14 cellular contexts compared by ENCODE assay signal in genomic region chr4:25879991-25880641, GRCh38. TPM values are rescaled to one million over a fixed set of nuclear protein-coding genes. Genes with fewer than 3 reads are reported as not detected.
DNase-seq lines count a peak whose midpoint lies in the region; ATAC-seq and TF ChIP-seq lines count a peak whose summit lies in the region.
"Had no signal": no experiment of that assay in that cellular context is flagged by ENCODE, and none has a peak within 500 bp of the region (broad histone marks: within the 10 kb centered on the region; RNA-seq: fewer than 3 reads in every experiment).

No MANE protein-coding gene starts in this region.

- H3K79me2 ChIP-seq in neural cell (replicated peaks; ENCODE audit: insufficient read depth, low read length) = no peaks in the 10 kb centered on the region

- WGBS in tibial nerve, 2 donors = 61% methylated on average over 7 of the region's 7 CpGs

- no peak overlapping the region for H3K4me3 ChIP-seq in neural cell (ENCODE audit: low read length)
- H3K4me3 ChIP-seq in tibial nerve = no peak overlapping the region
- H3K4me3 ChIP-seq: ascending aorta, gastrocnemius medialis had no signal

- H3K9ac ChIP-seq in neural cell (ENCODE audit: low read length) = no peak overlapping the region

- H4K20me1 ChIP-seq in neural cell (ENCODE audit: insufficient read depth) = no peaks in the 10 kb centered on the region

- no peaks in the 10 kb centered on the region for H3K4me1 ChIP-seq in tibial nerve
- H3K4me1 ChIP-seq: ascending aorta, gastrocnemius medialis had no signal

- H3K36me3 ChIP-seq in neural cell (ENCODE audit: insufficient read depth, low read length) = no peaks in the 10 kb centered on the region
- H3K36me3 ChIP-seq in tibial nerve = no peaks in the 10 kb centered on the region
- H3K36me3 ChIP-seq: ascending aorta, gastrocnemius medialis had no signal

- ATAC-seq in GM19351 (IDR thresholded peaks at IDR 0.05; ENCODE audit: unreplicated experiment) = peak; percentile 70
- peak; percentile 80 for ATAC-seq in HG02938 (IDR thresholded peaks at IDR 0.05; ENCODE audit: unreplicated experiment)
- ATAC-seq: naive thymus-derived CD8-positive, alpha-beta T cell had no signal

- no peak overlapping the region for H3K27ac ChIP-seq in neural cell (ENCODE audit: low read length)
- H3K27ac ChIP-seq in tibial nerve = no peak overlapping the region
- H3K27ac ChIP-seq: ascending aorta, gastrocnemius medialis, VCaP had no signal

- TF ChIP-seq EP300 in neural cell (conservative IDR thresholded peaks at IDR 0.05; ENCODE audit: poor library complexity, severe bottlenecking) (no peak), tibial nerve (IDR thresholded peaks at IDR 0.05) (no peak)

- TF ChIP-seq RAD21 in neural cell (conservative IDR thresholded peaks at IDR 0.05) = no peak

- H2AFZ ChIP-seq in neural cell (ENCODE audit: low read depth, low read length) = no peak overlapping the region

- H3K27me3 ChIP-seq in neural cell (ENCODE audit: insufficient read depth, low read depth, low read length) (no peaks in the 10 kb centered on the region), tibial nerve (no peaks in the 10 kb centered on the region)
- H3K27me3 ChIP-seq: ascending aorta, gastrocnemius medialis had no signal

- H3F3A ChIP-seq in neural cell (ENCODE audit: insufficient read depth, low read length, poor library complexity, severe bottlenecking) = no peaks in the 10 kb centered on the region

- DNase-seq in NOMO-1 treated with DMSO at 0.1 percent for 48 hours (lab: John Stamatoyannopoulos, UW; ENCODE audit: unreplicated experiment) (peak; percentile 81), NCI-H2227 treated with DMSO at 0.1 percent for 48 hours (lab: John Stamatoyannopoulos, UW) (no peak), tibial nerve (ENCODE audit: low spot score in 2 of 2) (no peak)
- DNase-seq in stimulated activated CD8-positive, alpha-beta memory T cell treated with anti-CD3 and anti-CD28 coated beads, Interleukin-4, amount 100 ng/mL, for 48 hours = no peak
- no peak for DNase-seq in activated CD4-positive, CD25-positive, alpha-beta regulatory T cell treated with anti-CD3 and anti-CD28 coated beads, Interleukin-2, amount 50 U/mL, for 72 hours
- DNase-seq: gastrocnemius medialis; GF-D8; naive thymus-derived CD8-positive, alpha-beta T cell; NCI-H510A had no signal

- no peaks in the 10 kb centered on the region for H3K9me3 ChIP-seq in neural cell (ENCODE audit: low read length)
- no peaks in the 10 kb centered on the region for H3K9me3 ChIP-seq in tibial nerve
- H3K9me3 ChIP-seq: ascending aorta, gastrocnemius medialis had no signal

- TF ChIP-seq CTCF in neural cell (IDR thresholded peaks at IDR 0.05; ENCODE audit: poor library complexity, severe bottlenecking) (no peak), tibial nerve (IDR thresholded peaks at IDR 0.05) (no peak)

- no peaks in the 10 kb centered on the region for H3K9me2 ChIP-seq in neural cell (ENCODE audit: insufficient read depth, low read length)

- no peak for TF ChIP-seq POLR2A in tibial nerve (IDR thresholded peaks at IDR 0.05)

- peak overlapping the region; percentile 3 for H3K4me2 ChIP-seq in neural cell (ENCODE audit: low read length)

TF ChIP-seq in neural cell, 6 proteins besides CTCF, POLR2A, EP300 and RAD21:
- TF ChIP-seq POLR2AphosphoS5 (IDR thresholded peaks at IDR 0.05) = no peak
- no peak for TF ChIP-seq TAF1 (IDR thresholded peaks at IDR 0.05; ENCODE audit: low read depth)
- TF ChIP-seq SMC3 (conservative IDR thresholded peaks at IDR 0.05; ENCODE audit: poor library complexity) = no peak
- TF ChIP-seq REST (IDR thresholded peaks at IDR 0.05; ENCODE audit: borderline replicate concordance) = no peak
- no peak for TF ChIP-seq MXI1 (conservative IDR thresholded peaks at IDR 0.05; ENCODE audit: poor library complexity, severe bottlenecking)
- TF ChIP-seq EZH2 (IDR thresholded peaks at IDR 0.05; ENCODE audit: borderline replicate concordance, insufficient read depth, low read length, poor library complexity, severe bottlenecking) = no peak

RNA-seq across cellular contexts. Expression of gene SEL1L3, which starts 17.3 kb away (rescaled TPM):
- polyA plus RNA-seq in neural cell = 2.0 and 2.7 TPM in 2 replicates
- polyA minus RNA-seq in neural cell = 2.0 and 4.1 TPM in 2 replicates
- total RNA-seq in tibial nerve = 10 to 100 TPM in 2 of 4 donors, 1 to 10 TPM in 2; 8.7 to 19.0 (median 11.1) TPM

RNA-seq across cellular contexts. Expression of gene SMIM20, which starts 33.9 kb away (rescaled TPM):
- 19.1 and 27.0 TPM in 2 replicates for polyA plus RNA-seq in neural cell
- 9.8 and 10.0 TPM in 2 replicates for polyA minus RNA-seq in neural cell
- 10 to 100 TPM; 14.7 to 31.0 (median 20.9) TPM for total RNA-seq in tibial nerve
